ENCODE assay signal across 15 cellular contexts in the genomic region with DNA sequence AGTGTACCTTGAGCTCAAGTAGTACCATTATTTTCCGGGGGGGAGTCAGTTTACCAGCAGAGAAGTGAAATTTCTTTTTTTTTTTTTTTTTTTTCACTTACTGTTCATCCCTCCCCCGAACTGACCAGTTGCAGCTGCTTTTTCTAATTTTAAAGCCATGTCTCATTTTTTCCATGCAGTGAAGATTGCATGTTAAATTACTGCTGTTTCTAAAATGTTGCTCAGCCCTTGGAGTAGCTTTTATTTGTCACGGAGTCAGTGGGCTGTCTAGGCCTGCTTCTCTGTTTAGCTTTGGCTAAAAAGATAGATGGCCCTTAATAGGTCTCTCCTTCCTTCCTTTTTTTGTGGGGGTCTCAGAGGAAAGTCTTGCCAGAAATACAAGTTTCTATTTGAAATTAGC.
"Had no signal": no experiment of that assay in that cellular context is flagged by ENCODE, and none has a peak within 500 bp of the region (broad histone marks: within the 10 kb centered on the region; RNA-seq: fewer than 3 reads in every experiment).

No MANE protein-coding gene starts in this region.

- H3K27ac ChIP-seq: body of pancreas, epithelial cell of prostate, lower lobe of right lung, stomach had no signal

- DNase-seq: activated CD4-positive, alpha-beta memory T cell treated with anti-CD3 and anti-CD28 coated beads, Interleukin-2, amount 10 ng/mL, durations not matched to agents 7 days and 5 days; activated CD4-positive, alpha-beta T cell treated with anti-CD3 and anti-CD28 coated beads for 48 hours; activated CD4-positive, CD25-positive, alpha-beta regulatory T cell; activated CD8-positive, alpha-beta memory T cell treated with anti-CD3 and anti-CD28 coated beads, Interleukin-2, amount 10 ng/mL, durations not matched to agents 7 days and 5 days; amygdala; body of pancreas; endodermal cell; foreskin melanocyte; glutamatergic neuron; hippocampal formation; lower lobe of right lung; occipital lobe; stomach; T-helper 9 cell had no signal

- H3K27me3 ChIP-seq: body of pancreas, stomach had no signal

- H3K36me3 ChIP-seq: lower lobe of right lung, stomach had no signal

- H3K4me1 ChIP-seq: body of pancreas, lower lobe of right lung, stomach had no signal

- H3K4me3 ChIP-seq: body of pancreas, lower lobe of right lung, stomach had no signal

- ATAC-seq: activated CD8-positive, alpha-beta memory T cell treated with anti-CD3 and anti-CD28 coated beads, Interleukin-2, amount 10 ng/mL, durations not matched to agents 7 days and 5 days; body of pancreas; lower lobe of right lung had no signal

- H3K9me3 ChIP-seq: body of pancreas, lower lobe of right lung had no signal
